In the genomic region with DNA sequence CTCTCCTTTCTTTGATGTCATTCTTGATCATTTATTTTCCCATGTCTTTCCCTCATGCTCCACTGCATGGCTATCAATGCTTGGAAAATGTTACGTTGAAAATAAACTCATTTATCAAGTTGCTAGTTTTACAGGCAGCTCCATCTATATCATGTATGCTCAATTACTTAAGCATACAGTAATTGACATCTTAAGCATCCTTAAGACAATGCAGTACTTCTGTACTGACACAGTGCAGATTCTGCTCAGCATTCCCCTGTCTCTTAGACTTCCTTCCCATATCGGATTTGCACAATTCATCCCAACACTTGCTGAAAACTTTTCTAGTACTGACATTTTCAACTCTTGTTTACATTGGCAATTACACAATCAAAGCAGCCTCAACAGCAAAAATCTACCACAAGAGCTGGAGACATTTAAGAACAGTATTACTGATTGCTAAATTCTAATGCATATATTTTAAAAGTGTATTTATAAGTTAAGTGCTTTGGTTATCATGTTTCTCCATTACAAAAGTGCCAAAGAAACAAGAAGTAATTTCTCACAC, we compare ENCODE assay signal across 11 cellular contexts.
"Had no signal": no experiment of that assay in that cellular context is flagged by ENCODE, and none has a peak within 500 bp of the region (broad histone marks: within the 10 kb centered on the region; RNA-seq: fewer than 3 reads in every experiment).

No MANE protein-coding gene starts in this region.

- DNase-seq: activated CD4-positive, alpha-beta T cell treated with anti-CD3 and anti-CD28 coated beads for 4 hours; activated CD8-positive, alpha-beta memory T cell treated with anti-CD3 and anti-CD28 coated beads, Interleukin-2, amount 50 U/mL, for 48 hours; activated CD8-positive, alpha-beta T cell treated with anti-CD3 and anti-CD28 coated beads, Interleukin-2, amount 10 ng/mL, durations not matched to agents 7 days and 5 days; activated naive CD4-positive, alpha-beta T cell treated with anti-CD3 and anti-CD28 coated beads for 36 hours; amygdala; colonic mucosa; effector CD4-positive, alpha-beta T cell; left colon; sigmoid colon; stimulated activated CD4-positive, alpha-beta T cell treated with anti-CD3 and anti-CD28 coated beads, Interleukin-4, amount 100 ng/mL, for 1 hour; stimulated activated CD8-positive, alpha-beta memory T cell treated with anti-CD3 and anti-CD28 coated beads, Interleukin-4, amount 100 ng/mL, for 48 hours had no signal

- ATAC-seq: activated CD8-positive, alpha-beta T cell treated with anti-CD3 and anti-CD28 coated beads, Interleukin-2, amount 10 ng/mL, durations not matched to agents 7 days and 5 days; left colon had no signal
